Comparison of ENCODE assay signal across 8 cellular contexts in the genomic region with DNA sequence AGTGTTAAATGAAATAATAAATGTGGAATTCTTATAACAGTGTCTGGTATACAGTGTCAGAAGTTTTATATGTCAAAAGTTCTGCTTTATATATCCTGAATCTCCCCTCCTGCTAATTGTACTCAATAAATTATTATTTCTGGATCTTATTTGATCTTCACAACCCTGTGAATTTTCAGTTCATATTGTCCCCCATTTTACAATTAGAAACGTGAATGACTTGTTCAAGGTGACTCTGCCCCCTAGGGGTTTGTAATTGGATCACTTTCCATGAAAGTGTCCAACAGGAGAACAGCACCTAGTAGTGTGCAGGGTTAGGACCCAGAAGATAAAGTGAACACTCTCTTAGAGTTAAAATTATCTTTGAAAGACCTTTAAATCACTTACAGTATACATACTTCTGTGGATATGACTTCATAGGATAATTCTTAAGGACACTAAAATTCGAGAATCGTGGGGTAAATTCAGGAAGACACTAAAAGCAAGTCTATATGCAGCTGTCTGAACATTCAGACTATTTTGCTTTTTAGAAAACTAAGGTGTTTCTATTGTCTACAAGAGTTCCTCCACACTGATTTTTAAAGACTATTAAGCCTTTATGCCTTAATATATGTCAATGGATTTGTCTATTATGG. TPM values are rescaled to one million over a fixed set of nuclear protein-coding genes. Genes with fewer than 3 reads are reported as not detected.
DNase-seq lines count a peak whose midpoint lies in the region; ATAC-seq and TF ChIP-seq lines count a peak whose summit lies in the region.

No MANE protein-coding gene starts in this region.

- no peak overlapping the region for H3K27ac Mint-ChIP-seq in neural crest cell (ENCODE audit: unreplicated experiment)

- H3K9me3 Mint-ChIP-seq in neural crest cell = peaks cover 2% of the 10 kb centered on the region

- no peak overlapping the region for H3K4me3 ChIP-seq in astrocyte of the spinal cord (ENCODE audit: low read depth, low read length)

- H3K4me3 Mint-ChIP-seq in neural crest cell = no peak overlapping the region

- no peaks in the 10 kb centered on the region for H3K27me3 Mint-ChIP-seq in neural crest cell (ENCODE audit: low read depth)

- peak; percentile 42 for TF ChIP-seq CTCF in astrocyte of the spinal cord (IDR thresholded peaks at IDR 0.05; ENCODE audit: low read depth, low read length)
- peak; percentile 64 for TF ChIP-seq CTCF in neural crest cell (conservative IDR thresholded peaks at IDR 0.05)

- H3K4me1 Mint-ChIP-seq in neural crest cell = peaks cover 4% of the 10 kb centered on the region

- DNase-seq in NCI-H146 (lab: John Stamatoyannopoulos, UW) = peak; percentile 42
- no peak for DNase-seq in NCI-H146 treated with DMSO at 0.1 percent for 48 hours (lab: John Stamatoyannopoulos, UW; ENCODE audit: unreplicated experiment)
- peak; percentile 57 for DNase-seq in M059J (ENCODE audit: low read depth)
- no peak for DNase-seq in astrocyte of the spinal cord (ENCODE audit: low read depth, low spot score)
- no peak for DNase-seq in neural crest cell (ENCODE audit: low read depth, low spot score)
- DNase-seq in superior temporal gyrus (ENCODE audit: extremely low spot score) = no peak

- ATAC-seq in GM18873 (IDR thresholded peaks at IDR 0.05; ENCODE audit: low FRiP score, unreplicated experiment) = no peak
- no peak for ATAC-seq in HG03565 (IDR thresholded peaks at IDR 0.05; ENCODE audit: unreplicated experiment)

- no peaks in the 10 kb centered on the region for H3K36me3 Mint-ChIP-seq in neural crest cell (ENCODE audit: low read depth)

- in situ Hi-C loops in astrocyte of the spinal cord (cut with HindIII; ENCODE audit: low sequenced_read_pairs) = no loop called here

RNA-seq across cellular contexts. Expression of a gene that starts 4.5 kb away (rescaled TPM):
- total RNA-seq in M059J (2014; rRNA removed; shearing (Covaris generic)) = 21.9 and 32.3 TPM in 2 replicates
- 2.6 and 3.9 TPM in 2 replicates for total RNA-seq in neural crest cell

Comparison
In these comparisons a context has a peak if more than half of its experiments do, and no peak if none do; other contexts are left out.
1. DNase-seq: peak in NCI-H146 (single experiment) and M059J (single experiment); none in NCI-H146 treated with DMSO at 0.1 percent for 48 hours (single experiment), astrocyte of the spinal cord (single experiment), neural crest cell (single experiment) and superior temporal gyrus (single experiment).